10 cellular contexts compared by ENCODE assay signal in the genomic region with DNA sequence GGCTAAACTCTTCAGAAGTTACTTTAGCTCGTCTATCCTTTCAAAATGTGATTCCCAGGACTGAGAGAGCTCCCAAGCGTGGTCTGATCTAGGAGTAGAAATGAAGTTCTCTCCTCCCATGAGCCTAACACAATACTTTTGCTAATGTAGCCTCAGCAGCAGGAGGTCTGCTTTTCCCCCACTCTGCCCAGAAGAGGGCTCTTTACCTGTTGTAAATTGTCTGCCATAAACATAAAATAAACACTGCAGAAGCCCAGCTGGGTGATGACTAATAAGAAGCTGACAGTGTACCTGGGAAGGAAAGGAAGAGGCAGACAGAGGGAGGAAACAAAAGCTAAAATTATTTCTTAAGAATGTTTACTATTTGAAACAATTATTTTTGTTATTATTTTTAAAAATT.
DNase-seq lines count a peak whose midpoint lies in the region; ATAC-seq, FAIRE-seq and TF ChIP-seq lines count a peak whose summit lies in the region.
"Had no signal": no experiment of that assay in that cellular context is flagged by ENCODE, and none has a peak within 500 bp of the region (broad histone marks: within the 10 kb centered on the region; RNA-seq: fewer than 3 reads in every experiment).

No MANE protein-coding gene starts in this region.

- no peak for TF ChIP-seq CTCF in D721Med (IDR thresholded peaks at IDR 0.05; ENCODE audit: insufficient read depth, missing control alignments)

- peak; percentile 80 for ATAC-seq in GM21576 (IDR thresholded peaks at IDR 0.05; ENCODE audit: unreplicated experiment)
- ATAC-seq in GM21381 (IDR thresholded peaks at IDR 0.05; ENCODE audit: unreplicated experiment) = no peak

- DNase-seq in DMS153 (lab: John Stamatoyannopoulos, UW) (peak; percentile 63), DMS153 treated with DMSO at 0.1 percent for 48 hours (lab: John Stamatoyannopoulos, UW; ENCODE audit: unreplicated experiment) (no peak), NCI-H510A treated with DMSO at 0.1 percent for 48 hours (lab: John Stamatoyannopoulos, UW) (peak; percentile 85), kidney tubule cell (ENCODE audit: low spot score) (peak; percentile 68), amygdala (lab: John Stamatoyannopoulos, UW) (no peak), D721Med (ENCODE audit: insufficient read length, low spot score) (no peak)
- DNase-seq: stimulated activated CD4-positive, alpha-beta T cell treated with anti-CD3 and anti-CD28 coated beads, Interleukin-15, amount 100 ng/mL, for 24 hours; transverse colon had no signal

- no peak for FAIRE-seq in D721Med (lab: Jason Lieb, UNC)

Comparison
In these comparisons a context has a peak if more than half of its experiments do, and no peak if none do; other contexts are left out.
1. DNase-seq: peak in DMS153 (single experiment), NCI-H510A treated with DMSO at 0.1 percent for 48 hours (single experiment) and kidney tubule cell (single experiment); none in DMS153 treated with DMSO at 0.1 percent for 48 hours (single experiment), amygdala (0 of 56) and D721Med (single experiment).